8 cellular contexts compared by ENCODE assay signal in genomic region chr11:14904745-14905103, GRCh38. TPM values are rescaled to one million over a fixed set of nuclear protein-coding genes. Genes with fewer than 3 reads are reported as not detected.
DNase-seq lines count a peak whose midpoint lies in the region; ATAC-seq, FAIRE-seq and TF ChIP-seq lines count a peak whose summit lies in the region.

No MANE protein-coding gene starts in this region.

- TF ChIP-seq POLR2A in body of pancreas (IDR thresholded peaks at IDR 0.05) = no peak

- peak overlapping the region; percentile 71 to 92 (median 85) for H3K27ac ChIP-seq in body of pancreas
- no peak overlapping the region for H3K27ac ChIP-seq in iPS-20b (ENCODE audit: low read length)
- no peak overlapping the region for H3K27ac ChIP-seq in small intestine (ENCODE audit: low read depth in 1 of 2, low read length in 1 of 2)

- peak overlapping the region; percentile 44; the same call in 1 of the 2 replicates for H3K9ac ChIP-seq in iPS-20b (ENCODE audit: low read depth, low read length)

- FAIRE-seq in small intestine (lab: Jason Lieb, UNC) = no peak

- H3K36me3 ChIP-seq in body of pancreas (replicated peaks in 1 of 2; ENCODE audit: insufficient read depth in 1 of 2, low read depth in 2 of 2) (no peaks in the 10 kb centered on the region), iPS-20b (ENCODE audit: insufficient read depth, low read depth, low read length) (no peaks in the 10 kb centered on the region), small intestine (ENCODE audit: control insufficient read depth in 2 of 2, insufficient read depth in 2 of 2, low read length in 2 of 2) (no peaks in the 10 kb centered on the region)

- no peaks in the 10 kb centered on the region for H3K27me3 ChIP-seq in body of pancreas
- peaks cover 7% of the 10 kb centered on the region; the same call in 1 of the 2 replicates for H3K27me3 ChIP-seq in iPS-20b (ENCODE audit: insufficient read depth, low read length)
- H3K27me3 ChIP-seq in small intestine (ENCODE audit: control insufficient read depth in 2 of 2, insufficient read depth in 2 of 2, low read length in 2 of 2) = no peaks in the 10 kb centered on the region

- TF ChIP-seq CTCF in body of pancreas (IDR thresholded peaks at IDR 0.05) = peak; percentile 79 to 94 (median 90)

- intact Hi-C loops in body of pancreas (cut with DNase I) = loop anchor here (5.0 to 10.0 kb wide), 2 partner anchors 110 to 367 kb away; no protein-coding TSS in a partner anchor

- ATAC-seq in GM18861 (IDR thresholded peaks at IDR 0.05; ENCODE audit: unreplicated experiment) = peak; percentile 26
- ATAC-seq in HG03139 (IDR thresholded peaks at IDR 0.05; ENCODE audit: unreplicated experiment) = peak; percentile 34
- ATAC-seq in body of pancreas = peak; percentile 74
- ATAC-seq in HG03039 (IDR thresholded peaks at IDR 0.05; ENCODE audit: unreplicated experiment) = no peak
- ATAC-seq in GM21360 (IDR thresholded peaks at IDR 0.05; ENCODE audit: unreplicated experiment) = no peak

- H3K9me3 ChIP-seq in body of pancreas = no peaks in the 10 kb centered on the region
- H3K9me3 ChIP-seq in iPS-20b (ENCODE audit: insufficient read depth, low read depth, low read length) = no peaks in the 10 kb centered on the region; the same call in 1 of the 2 replicates
- H3K9me3 ChIP-seq in small intestine (ENCODE audit: control insufficient read depth, low read depth) = no peaks in the 10 kb centered on the region

- peak overlapping the region; percentile 10 to 33 for H3K4me3 ChIP-seq in body of pancreas
- H3K4me3 ChIP-seq in iPS-20b (ENCODE audit: low read length) = peak overlapping the region; percentile 60; the same call in 1 of the 2 replicates
- H3K4me3 ChIP-seq in small intestine (ENCODE audit: low read depth in 1 of 2, low read length in 2 of 2) = peak overlapping the region; percentile 38 to 39

- DNase-seq in UCSD-AML1 (lab: John Stamatoyannopoulos, UW; ENCODE audit: unreplicated experiment) (peak; percentile 65), body of pancreas (peak; percentile 85 to 90 (median 88)), small intestine (peak; percentile 60)

- WGBS in body of pancreas, 2 donors = 4 to 7% methylated on average over 22 to 26 of the region's 26 CpGs
- 5 to 23% (median 17%) methylated on average over 26 of the region's 26 CpGs for WGBS in small intestine, 3 donors

- H3K4me1 ChIP-seq in body of pancreas (peaks cover 40% of the 10 kb centered on the region), iPS-20b (ENCODE audit: insufficient read depth, low read length) (no peaks in the 10 kb centered on the region), small intestine (ENCODE audit: control insufficient read depth in 2 of 2, insufficient read depth in 1 of 2, low read depth in 1 of 2, low read length in 1 of 2) (peaks cover 0 to 2% of the 10 kb centered on the region in 2 donors)

RNA-seq across cellular contexts. Expression of gene CYP2R1, which starts 12.7 kb away (rescaled TPM):
- 10 to 100 TPM in 1 of 2 donors, 1 to 10 TPM in 1; 7.6 to 29.1 TPM for total RNA-seq in body of pancreas
- 10 to 100 TPM; 17.5 to 53.2 (median 34.0) TPM for polyA plus RNA-seq in small intestine

Comparison
In these comparisons a context has a peak if more than half of its experiments do, and no peak if none do; other contexts are left out.
1. ATAC-seq: peak in GM18861 (single experiment), HG03139 (single experiment) and body of pancreas (single experiment); none in HG03039 (single experiment) and GM21360 (single experiment).
2. H3K27ac ChIP-seq: peak in body of pancreas (4 of 4); none in iPS-20b (single experiment) and small intestine (0 of 2).
3. Peak in every context shown above with its lines, with median percentiles within 50 percentile points of each other: DNase-seq and H3K4me3 ChIP-seq.